In the genomic region with DNA sequence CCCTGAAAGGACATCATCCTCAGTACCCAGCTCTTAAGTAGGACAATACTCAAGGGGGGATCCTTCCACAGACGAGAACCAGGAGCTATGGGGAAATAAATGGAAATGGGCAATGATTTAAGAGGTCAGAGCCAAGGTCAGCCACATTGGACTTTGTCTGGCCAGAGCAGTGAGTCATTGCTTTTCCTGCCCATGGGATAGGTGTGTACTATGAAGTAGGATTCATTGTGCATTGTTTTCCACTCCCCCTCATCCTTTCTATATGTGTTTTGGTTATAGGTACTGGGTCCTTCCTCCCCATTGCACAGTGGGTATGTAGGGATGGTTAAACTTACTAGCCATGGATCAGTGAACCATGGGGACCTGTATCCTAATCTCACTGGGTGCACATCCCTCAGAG, we compare ENCODE assay signal across 23 cellular contexts.
"Had no signal": no experiment of that assay in that cellular context is flagged by ENCODE, and none has a peak within 500 bp of the region (broad histone marks: within the 10 kb centered on the region; RNA-seq: fewer than 3 reads in every experiment).

No MANE protein-coding gene starts in this region.

- H3K9me3 ChIP-seq: body of pancreas, esophagus squamous epithelium, prostate gland, stomach, suprapubic skin, tibial nerve had no signal

- H3K4me1 ChIP-seq: body of pancreas, esophagus squamous epithelium, heart right ventricle, prostate gland, stomach, suprapubic skin, tibial nerve had no signal

- H3K27ac ChIP-seq: body of pancreas, esophagus squamous epithelium, heart right ventricle, prostate gland, stomach, suprapubic skin, tibial nerve had no signal

- H3K27me3 ChIP-seq: body of pancreas, esophagus squamous epithelium, heart right ventricle, stomach, suprapubic skin, tibial nerve had no signal

- DNase-seq: activated CD4-positive, alpha-beta memory T cell treated with anti-CD3 and anti-CD28 coated beads, Interleukin-2, amount 10 ng/mL, durations not matched to agents 7 days and 5 days; activated CD4-positive, alpha-beta T cell treated with anti-CD3 and anti-CD28 coated beads, Interleukin-2, amount 10 ng/mL, durations not matched to agents 24 days and 14 days; activated gamma-delta T cell; activated naive CD4-positive, alpha-beta T cell treated with anti-CD3 and anti-CD28 coated beads, Interleukin-2, amount 50 U/mL, for 16 hours; activated naive CD8-positive, alpha-beta T cell treated with anti-CD3 and anti-CD28 coated beads, Interleukin-2, amount 50 U/mL, for 24 hours; anterior cingulate cortex; body of pancreas; caudate nucleus; esophagus squamous epithelium; foreskin fibroblast; heart right ventricle; naive thymus-derived CD4-positive, alpha-beta T cell; right cardiac atrium; small intestine; stimulated activated CD4-positive, alpha-beta T cell treated with anti-CD3 and anti-CD28 coated beads, Interleukin-2, amount 100 ng/mL, for 24 hours; stomach; SW 1271 had no signal

- H3K36me3 ChIP-seq: esophagus squamous epithelium, heart right ventricle, prostate gland, stomach, suprapubic skin, tibial nerve had no signal

- H3K4me3 ChIP-seq: body of pancreas, esophagus squamous epithelium, heart right ventricle, lung, prostate gland, stomach, suprapubic skin, tibial nerve had no signal

- ATAC-seq: activated CD4-positive, CD25-positive, alpha-beta regulatory T cell treated with anti-CD3 and anti-CD28 coated beads, Interleukin-2, amount 50 U/mL, for 24 hours; activated naive CD8-positive, alpha-beta T cell treated with anti-CD3 and anti-CD28 coated beads, Interleukin-2, amount 50 U/mL, for 24 hours; body of pancreas; heart right ventricle; naive thymus-derived CD4-positive, alpha-beta T cell; right cardiac atrium; stimulated activated effector memory CD8-positive, alpha-beta T cell treated with anti-CD3 and anti-CD28 coated beads, Interleukin-12 subunit alpha, Interleukin-12 subunit beta, amount 100 ng/mL, for 72 hours had no signal
